ENCODE assay signal across 8 cellular contexts in genomic region chr1:150281758-150282557, GRCh38. TPM values are rescaled to one million over a fixed set of nuclear protein-coding genes. Genes with fewer than 3 reads are reported as not detected.
DNase-seq lines count a peak whose midpoint lies in the region; ATAC-seq and TF ChIP-seq lines count a peak whose summit lies in the region.

Gene CIART (plus strand): TSS chr1:150282554. CDS start chr1:150283268, 714 bp downstream.

- DNase-seq in G401 (ENCODE audit: low spot score) (peak; percentile 100), NCI-H510A treated with DMSO at 0.1 percent for 48 hours (lab: John Stamatoyannopoulos, UW) (peak; percentile 96), left lung (peak; percentile 86 to 91)
- DNase-seq in activated CD8-positive, alpha-beta T cell treated with anti-CD3 and anti-CD28 coated beads for 36 hours: peak; percentile 87
- DNase-seq in stimulated activated CD4-positive, alpha-beta T cell treated with anti-CD3 and anti-CD28 coated beads, Interleukin-1b, Interleukin-23, amount 100 ng/mL, for 4 hours (ENCODE audit: low read depth in 2 of 2): peak; percentile 60 to 75

- TF ChIP-seq CTCF in activated CD8-positive, alpha-beta T cell treated with anti-CD3 and anti-CD28 coated beads for 36 hours (IDR thresholded peaks at IDR 0.05): no peak
- no peak for TF ChIP-seq CTCF in left lung (IDR thresholded peaks at IDR 0.05)

- H3K27me3 Mint-ChIP-seq in activated CD8-positive, alpha-beta T cell treated with anti-CD3 and anti-CD28 coated beads for 36 hours: no peaks in the 10 kb centered on the region

- POLR2A ChIA-PET in activated CD8-positive, alpha-beta T cell treated with anti-CD3 and anti-CD28 coated beads for 36 hours (lab: Charles Lee): interaction anchor here (0.6 to 1.0 kb wide), 2 partner anchors 25 to 69 kb away, joined by 3 to 5 read pairs; no protein-coding TSS in a partner anchor

- H3K36me3 ChIP-seq in duodenal mucosa (ENCODE audit: control insufficient read depth in 1 of 2, insufficient read depth in 2 of 2, low read length in 2 of 2) (peaks cover 0 to 6% of the 10 kb centered on the region in 2 donors), left lung (no peaks in the 10 kb centered on the region)

- H3K27ac ChIP-seq in duodenal mucosa (ENCODE audit: low read depth, low read length) (peak within 1 kb of the TSS; percentile 69), left lung (peak within 1 kb of the TSS; percentile 60 to 75)

- peak within 1 kb of the TSS; percentile 48 to 59 for H3K9ac ChIP-seq in duodenal mucosa (ENCODE audit: low read depth in 1 of 2, low read length in 2 of 2)

- peaks cover 21% of the 10 kb centered on the region for H3K4me1 Mint-ChIP-seq in activated CD8-positive, alpha-beta T cell treated with anti-CD3 and anti-CD28 coated beads for 36 hours (ENCODE audit: low read depth)

- intact Hi-C loops in activated CD8-positive, alpha-beta T cell treated with anti-CD3 and anti-CD28 coated beads for 36 hours (cut with micrococcal nuclease): no loop called here
- intact Hi-C loops in left lung (cut with DNase I): no loop called here

- CTCF ChIA-PET in activated CD8-positive, alpha-beta T cell treated with anti-CD3 and anti-CD28 coated beads for 36 hours (lab: Charles Lee): interaction anchor here (0.6 to 2.4 kb wide), 13 partner anchors 8 to 415 kb away, joined by 3 to 37 read pairs (median 4); partner anchors contain the start of genes C1orf54, CA14 and GOLPH3L

- H3K9me3 ChIP-seq in duodenal mucosa (ENCODE audit: control insufficient read depth in 1 of 2, low read length in 2 of 2) (no peaks in the 10 kb centered on the region), left lung (no peaks in the 10 kb centered on the region)

- H3K4me1 ChIP-seq in duodenal mucosa (ENCODE audit: control insufficient read depth in 1 of 2, insufficient read depth in 2 of 2, low read length in 2 of 2) (peaks cover 33 to 34% of the 10 kb centered on the region in 2 donors), left lung (peaks cover 0 to 20% of the 10 kb centered on the region in 2 donors)

- H3K4me3 Mint-ChIP-seq in activated CD8-positive, alpha-beta T cell treated with anti-CD3 and anti-CD28 coated beads for 36 hours: peak within 1 kb of the TSS; percentile 80

- peak within 1 kb of the TSS; percentile 89 for H3K27ac Mint-ChIP-seq in activated CD8-positive, alpha-beta T cell treated with anti-CD3 and anti-CD28 coated beads for 36 hours

- in situ Hi-C loops in G401 (cut with HindIII; ENCODE audit: low sequenced_read_pairs): no loop called here

- H3K4me3 ChIP-seq in duodenal mucosa (ENCODE audit: low read depth in 1 of 2, low read length in 2 of 2) (peak within 1 kb of the TSS; percentile 82 to 90), left lung (peak within 1 kb of the TSS; percentile 46 to 47)

- H3K36me3 Mint-ChIP-seq in activated CD8-positive, alpha-beta T cell treated with anti-CD3 and anti-CD28 coated beads for 36 hours (ENCODE audit: low read depth): peaks cover 2% of the 10 kb centered on the region

- no peaks in the 10 kb centered on the region for H3K27me3 ChIP-seq in duodenal mucosa (ENCODE audit: control insufficient read depth in 1 of 2, insufficient read depth in 2 of 2, low read length in 2 of 2)
- H3K27me3 ChIP-seq in left lung: peaks cover 0 to 19% of the 10 kb centered on the region in 2 donors

- H3K9me3 Mint-ChIP-seq in activated CD8-positive, alpha-beta T cell treated with anti-CD3 and anti-CD28 coated beads for 36 hours: peaks cover 2% of the 10 kb centered on the region

- ATAC-seq in HG03108 (IDR thresholded peaks at IDR 0.05; ENCODE audit: unreplicated experiment): peak; percentile 51
- peak; percentile 90 for ATAC-seq in activated CD8-positive, alpha-beta T cell treated with anti-CD3 and anti-CD28 coated beads for 36 hours
- peak; percentile 96 for ATAC-seq in left lung
- no peak for ATAC-seq in HG02970 (IDR thresholded peaks at IDR 0.05; ENCODE audit: low FRiP score, unreplicated experiment)

RNA-seq across cellular contexts. Expression of gene CIART, which starts in this region (rescaled TPM):
- total RNA-seq in G401 (2014; rRNA removed; shearing (Covaris generic)): 9.5 and 11.7 TPM in 2 replicates
- 1 to 10 TPM; 3.6 to 5.1 TPM for total RNA-seq in activated CD8-positive, alpha-beta T cell treated with anti-CD3 and anti-CD28 coated beads for 36 hours
- 1 to 10 TPM; 3.4 to 3.9 TPM for total RNA-seq in left lung
